ENCODE assay signal across 8 cellular contexts in genomic region chr2:234881413-234882241, GRCh38.
DNase-seq lines count a peak whose midpoint lies in the region; ATAC-seq and TF ChIP-seq lines count a peak whose summit lies in the region.
"Had no signal": no experiment of that assay in that cellular context is flagged by ENCODE, and none has a peak within 500 bp of the region (broad histone marks: within the 10 kb centered on the region; RNA-seq: fewer than 3 reads in every experiment).

No MANE protein-coding gene starts in this region.

- peaks cover 43% of the 10 kb centered on the region for H3K4me1 Mint-ChIP-seq in mesothelial cell of epicardium
- no peaks in the 10 kb centered on the region for H3K4me1 Mint-ChIP-seq in stimulated activated naive CD8-positive, alpha-beta T cell treated with anti-CD3 and anti-CD28 coated beads, Interleukin-15, amount 100 ng/mL, for 72 hours

- H3K4me3 Mint-ChIP-seq in mesothelial cell of epicardium = no peak overlapping the region
- peak overlapping the region in 1 of 2 donors; percentile 3 for H3K4me3 Mint-ChIP-seq in stimulated activated naive CD8-positive, alpha-beta T cell treated with anti-CD3 and anti-CD28 coated beads, Interleukin-15, amount 100 ng/mL, for 72 hours
- H3K4me3 Mint-ChIP-seq: dendritic cell treated with granulocyte-macrophage colony-stimulating factor and Interleukin-4, amounts not matched to agents 40 ng/mL and 50 ng/mL, for 4 days had no signal

- peak overlapping the region; percentile 72 for H3K27ac Mint-ChIP-seq in mesothelial cell of epicardium
- H3K27ac Mint-ChIP-seq in stimulated activated naive CD8-positive, alpha-beta T cell treated with anti-CD3 and anti-CD28 coated beads, Interleukin-15, amount 100 ng/mL, for 72 hours = peak overlapping the region in 1 of 2 donors; percentile 46
- H3K27ac Mint-ChIP-seq: dendritic cell treated with granulocyte-macrophage colony-stimulating factor and Interleukin-4, amounts not matched to agents 40 ng/mL and 50 ng/mL, for 4 days had no signal

- ATAC-seq in stimulated activated naive CD8-positive, alpha-beta T cell treated with anti-CD3 and anti-CD28 coated beads, Interleukin-15, amount 100 ng/mL, for 72 hours = peak; percentile 72
- no peak for ATAC-seq in GM19397 (IDR thresholded peaks at IDR 0.05; ENCODE audit: unreplicated experiment)

- H3K36me3 Mint-ChIP-seq in mesothelial cell of epicardium = peaks cover 4% of the 10 kb centered on the region

- peak; percentile 29 to 34 for DNase-seq in NCI-H1930 (lab: John Stamatoyannopoulos, UW)
- DNase-seq in activated CD4-positive, alpha-beta T cell treated with anti-CD3 and anti-CD28 coated beads for 48 hours = peak; percentile 80
- peak; percentile 92 for DNase-seq in epithelial cell of esophagus (ENCODE audit: low read depth)
- peak; percentile 54 to 78 for DNase-seq in mesothelial cell of epicardium (ENCODE audit: low spot score in 2 of 2, unreplicated experiment in 2 of 2)
- peak; percentile 40 to 68 for DNase-seq in stimulated activated naive CD8-positive, alpha-beta T cell treated with anti-CD3 and anti-CD28 coated beads, Interleukin-15, amount 100 ng/mL, for 72 hours

- peak; percentile 47; the same call in 1 of the 2 replicates for TF ChIP-seq CTCF in GM12874 (IDR thresholded peaks at IDR 0.05; ENCODE audit: insufficient read depth, low read depth, low read length)
- TF ChIP-seq CTCF in epithelial cell of esophagus (IDR thresholded peaks at IDR 0.05; ENCODE audit: insufficient read depth, low read depth, low read length, missing control alignments) = peak; percentile 85
- TF ChIP-seq CTCF in mesothelial cell of epicardium (IDR thresholded peaks at IDR 0.05; ENCODE audit: unreplicated experiment) = peak; percentile 81

- H3K27me3 Mint-ChIP-seq in mesothelial cell of epicardium (ENCODE audit: low read depth) = no peaks in the 10 kb centered on the region
- H3K27me3 Mint-ChIP-seq in stimulated activated naive CD8-positive, alpha-beta T cell treated with anti-CD3 and anti-CD28 coated beads, Interleukin-15, amount 100 ng/mL, for 72 hours = peaks cover 30% of the 10 kb centered on the region
- H3K27me3 Mint-ChIP-seq: dendritic cell treated with granulocyte-macrophage colony-stimulating factor and Interleukin-4, amounts not matched to agents 40 ng/mL and 50 ng/mL, for 4 days had no signal

- peak overlapping the region; percentile 10 for H3K4me3 ChIP-seq in epithelial cell of esophagus (ENCODE audit: low read length)

- peaks cover 8% of the 10 kb centered on the region for H3K9me3 Mint-ChIP-seq in mesothelial cell of epicardium
- H3K9me3 Mint-ChIP-seq in stimulated activated naive CD8-positive, alpha-beta T cell treated with anti-CD3 and anti-CD28 coated beads, Interleukin-15, amount 100 ng/mL, for 72 hours = peaks cover 2 to 5% of the 10 kb centered on the region in 2 donors

Comparison
In these comparisons a context has a peak if more than half of its experiments do, and no peak if none do; other contexts are left out.
1. DNase-seq: peak in every context shown above with its lines; median percentile 92 in epithelial cell of esophagus; 80 in activated CD4-positive, alpha-beta T cell treated with anti-CD3 and anti-CD28 coated beads for 48 hours; 66 in mesothelial cell of epicardium; 54 in stimulated activated naive CD8-positive, alpha-beta T cell treated with anti-CD3 and anti-CD28 coated beads, Interleukin-15, amount 100 ng/mL, for 72 hours; 32 in NCI-H1930.